10 cellular contexts compared by ENCODE assay signal in the genomic region with DNA sequence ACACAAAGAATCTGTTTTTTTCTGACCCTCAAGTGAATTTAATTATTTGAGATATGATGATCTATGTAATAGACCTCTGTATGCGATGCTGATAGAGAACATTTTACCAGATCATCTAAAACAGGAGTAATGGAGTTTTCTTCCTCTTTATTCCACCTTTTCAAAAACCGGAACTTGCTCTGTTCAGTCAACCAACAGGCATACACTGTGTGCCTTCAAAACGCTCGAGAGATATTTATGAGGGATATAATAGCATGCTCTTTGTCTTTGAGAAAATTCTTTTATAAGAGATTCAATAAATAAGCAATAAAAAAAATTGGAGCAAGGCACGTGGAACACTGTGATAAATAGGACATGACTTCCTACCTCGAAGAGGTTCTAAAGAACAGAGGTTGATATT. TPM values are rescaled to one million over a fixed set of nuclear protein-coding genes. Genes with fewer than 3 reads are reported as not detected.
DNase-seq lines count a peak whose midpoint lies in the region; ATAC-seq lines count a peak whose summit lies in the region.
"Had no signal": no experiment of that assay in that cellular context is flagged by ENCODE, and none has a peak within 500 bp of the region (broad histone marks: within the 10 kb centered on the region; RNA-seq: fewer than 3 reads in every experiment).

No MANE protein-coding gene starts in this region.

- intact Hi-C loops in left ventricle myocardium superior (cut with micrococcal nuclease), result no loop called here

- H3K36me3 Mint-ChIP-seq in activated CD4-positive, alpha-beta T cell treated with anti-CD3 and anti-CD28 coated beads, Interleukin-2, amount 10 ng/mL, durations not matched to agents 7 days and 5 days (ENCODE audit: low read depth), result peaks cover 1% of the 10 kb centered on the region

- no peak overlapping the region for H3K4me3 Mint-ChIP-seq in activated CD4-positive, alpha-beta T cell treated with anti-CD3 and anti-CD28 coated beads, Interleukin-2, amount 10 ng/mL, durations not matched to agents 7 days and 5 days

- H3K4me1 Mint-ChIP-seq in activated CD4-positive, alpha-beta T cell treated with anti-CD3 and anti-CD28 coated beads, Interleukin-2, amount 10 ng/mL, durations not matched to agents 7 days and 5 days, result peaks cover 17% of the 10 kb centered on the region

- CTCF ChIA-PET in activated CD4-positive, alpha-beta T cell treated with anti-CD3 and anti-CD28 coated beads, Interleukin-2, amount 10 ng/mL, durations not matched to agents 7 days and 5 days (lab: Charles Lee), result interaction anchor here (1.0 kb wide), 1 partner anchor 8 kb away, joined by 4 read pairs; no protein-coding TSS in a partner anchor

- POLR2A ChIA-PET in activated CD4-positive, alpha-beta T cell treated with anti-CD3 and anti-CD28 coated beads, Interleukin-2, amount 10 ng/mL, durations not matched to agents 7 days and 5 days (lab: Charles Lee), result no interaction called here

- peak overlapping the region; percentile 31 for H3K27ac Mint-ChIP-seq in activated CD4-positive, alpha-beta T cell treated with anti-CD3 and anti-CD28 coated beads, Interleukin-2, amount 10 ng/mL, durations not matched to agents 7 days and 5 days

- peak overlapping the region; percentile 3 for H3K27ac ChIP-seq in temporal lobe (ENCODE audit: low read depth, low read length)

- no peaks in the 10 kb centered on the region for H3K27me3 Mint-ChIP-seq in activated CD4-positive, alpha-beta T cell treated with anti-CD3 and anti-CD28 coated beads, Interleukin-2, amount 10 ng/mL, durations not matched to agents 7 days and 5 days

- ATAC-seq in left ventricle myocardium superior (peak; percentile 30), HG03520 (IDR thresholded peaks at IDR 0.05; ENCODE audit: unreplicated experiment) (no peak), HG03196 (IDR thresholded peaks at IDR 0.05; ENCODE audit: unreplicated experiment) (no peak)

- no peak for DNase-seq in activated CD4-positive, alpha-beta T cell treated with anti-CD3 and anti-CD28 coated beads, Interleukin-2, amount 10 ng/mL, durations not matched to agents 7 days and 5 days
- no peak for DNase-seq in activated CD4-positive, alpha-beta T cell treated with anti-CD3 and anti-CD28 coated beads for 48 hours
- peak; percentile 11 for DNase-seq in SKM-1 (lab: John Stamatoyannopoulos, UW; ENCODE audit: unreplicated experiment)
- DNase-seq in left ventricle myocardium superior, result no peak
- DNase-seq in NCI-H146 (lab: John Stamatoyannopoulos, UW), result no peak
- DNase-seq: kidney glomerular epithelial cell, NCI-H1930 had no signal

- no peaks in the 10 kb centered on the region for H3K9me3 Mint-ChIP-seq in activated CD4-positive, alpha-beta T cell treated with anti-CD3 and anti-CD28 coated beads, Interleukin-2, amount 10 ng/mL, durations not matched to agents 7 days and 5 days

RNA-seq across cellular contexts. Expression of a gene that starts 2.0 kb away (rescaled TPM):
- total RNA-seq in activated CD4-positive, alpha-beta T cell treated with anti-CD3 and anti-CD28 coated beads, Interleukin-2, amount 10 ng/mL, durations not matched to agents 7 days and 5 days, result not detected
- total RNA-seq in left ventricle myocardium superior (not detected), temporal lobe (not detected)
